ENCODE assay signal across 15 cellular contexts in the genomic region with DNA sequence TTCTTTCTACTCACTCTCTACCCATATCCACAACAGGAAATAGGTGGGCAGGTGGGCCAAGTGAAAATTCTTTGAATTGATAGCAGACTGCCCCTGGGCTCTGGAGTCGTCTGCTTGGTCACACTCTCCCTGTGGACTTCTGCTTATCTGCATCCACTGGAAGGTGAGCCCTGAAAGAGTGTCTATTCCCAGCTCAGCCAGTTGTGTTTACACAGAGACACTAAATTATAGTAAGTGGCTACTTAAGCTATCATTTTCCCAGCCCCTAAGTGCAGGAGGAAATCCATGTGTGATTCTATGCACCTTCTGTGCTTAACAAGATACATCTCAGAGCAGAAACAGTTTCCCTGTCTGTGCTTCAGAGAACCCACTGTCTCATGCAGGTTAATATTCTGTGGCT.
DNase-seq lines count a peak whose midpoint lies in the region.
"Had no signal": no experiment of that assay in that cellular context is flagged by ENCODE, and none has a peak within 500 bp of the region (broad histone marks: within the 10 kb centered on the region; RNA-seq: fewer than 3 reads in every experiment).

No MANE protein-coding gene starts in this region.

- H3K36me3 Mint-ChIP-seq in activated naive CD4-positive, alpha-beta T cell treated with anti-CD3 and anti-CD28 coated beads, Interleukin-2, amount 10 ng/mL, durations not matched to agents 7 days and 5 days, result peaks cover 13% of the 10 kb centered on the region
- H3K36me3 Mint-ChIP-seq: activated CD4-positive, alpha-beta memory T cell treated with anti-CD3 and anti-CD28 coated beads for 36 hours had no signal

- CTCF ChIA-PET in activated naive CD4-positive, alpha-beta T cell treated with anti-CD3 and anti-CD28 coated beads, Interleukin-2, amount 10 ng/mL, durations not matched to agents 7 days and 5 days (lab: Charles Lee), result no interaction called here

- H3K4me3 Mint-ChIP-seq in activated naive CD4-positive, alpha-beta T cell treated with anti-CD3 and anti-CD28 coated beads, Interleukin-2, amount 10 ng/mL, durations not matched to agents 7 days and 5 days, result no peak overlapping the region
- H3K4me3 Mint-ChIP-seq: activated CD4-positive, alpha-beta memory T cell treated with anti-CD3 and anti-CD28 coated beads for 36 hours; naive B cell had no signal

- H3K27ac Mint-ChIP-seq in activated naive CD4-positive, alpha-beta T cell treated with anti-CD3 and anti-CD28 coated beads, Interleukin-2, amount 10 ng/mL, durations not matched to agents 7 days and 5 days, result no peak overlapping the region
- H3K27ac Mint-ChIP-seq: activated CD4-positive, alpha-beta memory T cell treated with anti-CD3 and anti-CD28 coated beads for 36 hours; activated T-helper 2 cell treated with anti-CD3 and anti-CD28 coated beads, Interferon-gamma antibody, Interleukin-2, Interleukin-4, amounts not matched to agents 10 μg/mL and 5 μg/mL and 100 μg/mL, durations not matched to agents 14 hours and 24 hours and 36 hours; naive B cell had no signal

- H3K9me3 Mint-ChIP-seq in activated naive CD4-positive, alpha-beta T cell treated with anti-CD3 and anti-CD28 coated beads, Interleukin-2, amount 10 ng/mL, durations not matched to agents 7 days and 5 days, result no peaks in the 10 kb centered on the region
- H3K9me3 Mint-ChIP-seq: activated CD4-positive, alpha-beta memory T cell treated with anti-CD3 and anti-CD28 coated beads for 36 hours; activated T-helper 2 cell treated with anti-CD3 and anti-CD28 coated beads, Interferon-gamma antibody, Interleukin-2, Interleukin-4, amounts not matched to agents 10 μg/mL and 5 μg/mL and 100 μg/mL, durations not matched to agents 14 hours and 24 hours and 36 hours; naive B cell had no signal

- H3K4me1 Mint-ChIP-seq in activated naive CD4-positive, alpha-beta T cell treated with anti-CD3 and anti-CD28 coated beads, Interleukin-2, amount 10 ng/mL, durations not matched to agents 7 days and 5 days, result peaks cover 2% of the 10 kb centered on the region
- H3K4me1 Mint-ChIP-seq: naive B cell had no signal

- no peaks in the 10 kb centered on the region for H3K27me3 Mint-ChIP-seq in activated naive CD4-positive, alpha-beta T cell treated with anti-CD3 and anti-CD28 coated beads, Interleukin-2, amount 10 ng/mL, durations not matched to agents 7 days and 5 days
- H3K27me3 Mint-ChIP-seq: activated CD4-positive, alpha-beta memory T cell treated with anti-CD3 and anti-CD28 coated beads for 36 hours; naive B cell had no signal

- DNase-seq in COR-L47 (lab: John Stamatoyannopoulos, UW), result peak; percentile 63
- DNase-seq in NCI-H1436 treated with DMSO at 0.1 percent for 48 hours (lab: John Stamatoyannopoulos, UW), result peak; percentile 32
- peak; percentile 30 for DNase-seq in NCI-H524 treated with DMSO at 0.1 percent for 48 hours (lab: John Stamatoyannopoulos, UW)
- peak; percentile 70 for DNase-seq in islet precursor cell
- DNase-seq in RKO (ENCODE audit: low spot score), result no peak
- DNase-seq in iPS-NIHi7 (ENCODE audit: extremely low spot score), result no peak
- no peak for DNase-seq in RPMI8226
- DNase-seq in activated naive CD4-positive, alpha-beta T cell treated with anti-CD3 and anti-CD28 coated beads, Interleukin-2, amount 10 ng/mL, durations not matched to agents 7 days and 5 days, result no peak
- DNase-seq: activated CD4-positive, alpha-beta memory T cell treated with anti-CD3 and anti-CD28 coated beads for 36 hours; amygdala; cerebellar nuclear complex; DND-41; MV-4-11; naive B cell had no signal

Comparison
In these comparisons a context has a peak if more than half of its experiments do, and no peak if none do; other contexts are left out.
1. DNase-seq: peak in COR-L47 (single experiment), NCI-H1436 treated with DMSO at 0.1 percent for 48 hours (single experiment), NCI-H524 treated with DMSO at 0.1 percent for 48 hours (single experiment) and islet precursor cell (single experiment); none in RKO (single experiment), iPS-NIHi7 (single experiment), RPMI8226 (single experiment) and activated naive CD4-positive, alpha-beta T cell treated with anti-CD3 and anti-CD28 coated beads, Interleukin-2, amount 10 ng/mL, durations not matched to agents 7 days and 5 days (single experiment).